ENCODE assay signal across 31 cellular contexts in the genomic region with DNA sequence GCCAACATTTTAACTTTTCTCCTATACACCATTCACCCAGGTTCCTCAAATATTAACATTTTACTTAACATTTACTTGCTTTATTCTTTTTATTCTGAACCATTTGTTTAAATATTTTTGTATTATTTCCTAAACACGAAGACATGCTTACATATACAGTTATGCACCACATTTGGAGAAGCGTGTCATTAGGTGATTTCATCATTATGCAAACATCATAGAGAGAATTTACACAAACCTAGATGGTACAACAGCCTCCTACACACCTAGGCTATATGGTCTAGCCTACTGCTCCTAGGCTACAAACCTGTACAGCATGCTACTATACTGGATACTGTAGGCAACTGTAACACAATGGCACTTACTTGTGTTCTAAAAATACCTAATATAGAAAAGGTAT. TPM values are rescaled to one million over a fixed set of nuclear protein-coding genes. Genes with fewer than 3 reads are reported as not detected.
DNase-seq lines count a peak whose midpoint lies in the region; ATAC-seq, FAIRE-seq and TF ChIP-seq lines count a peak whose summit lies in the region.
"Had no signal": no experiment of that assay in that cellular context is flagged by ENCODE, and none has a peak within 500 bp of the region (broad histone marks: within the 10 kb centered on the region; RNA-seq: fewer than 3 reads in every experiment).

No MANE protein-coding gene starts in this region.

- H3K9me3 Mint-ChIP-seq in CD14-positive monocyte (no peaks in the 10 kb centered on the region), GM23338 (no peaks in the 10 kb centered on the region)
- H3K9me3 Mint-ChIP-seq in stimulated activated naive B cell treated with anti-CD40 and anti-IgM and Interleukin-4, amounts not matched to agents 10 μg/mL and 1 μg/mL and 100 μg/mL, for 72 hours: no peaks in the 10 kb centered on the region
- H3K9me3 Mint-ChIP-seq: activated CD8-positive, alpha-beta T cell treated with anti-CD3 and anti-CD28 coated beads for 36 hours; activated naive CD4-positive, alpha-beta T cell treated with anti-CD3 and anti-CD28 coated beads, Interleukin-2, amount 50 U/mL, for 24 hours; activated T-helper 2 cell treated with anti-CD3 and anti-CD28 coated beads, Interferon-gamma antibody, Interleukin-2, Interleukin-4, amounts not matched to agents 10 μg/mL and 5 μg/mL and 100 μg/mL, durations not matched to agents 14 hours and 24 hours and 36 hours; neural crest cell had no signal

- H3K4me3 Mint-ChIP-seq in CD14-positive monocyte (no peak overlapping the region), GM23338 (no peak overlapping the region)
- no peak overlapping the region for H3K4me3 Mint-ChIP-seq in stimulated activated naive B cell treated with anti-CD40 and anti-IgM and Interleukin-4, amounts not matched to agents 10 μg/mL and 1 μg/mL and 100 μg/mL, for 72 hours
- H3K4me3 Mint-ChIP-seq: activated CD8-positive, alpha-beta T cell treated with anti-CD3 and anti-CD28 coated beads for 36 hours; activated naive CD4-positive, alpha-beta T cell treated with anti-CD3 and anti-CD28 coated beads, Interleukin-2, amount 50 U/mL, for 24 hours; neural crest cell had no signal

- intact Hi-C loops in CD14-positive monocyte (cut with micrococcal nuclease): loop anchor here in 1 of 2 donors (10.0 kb wide), 1 partner anchor 65 kb away; no protein-coding TSS in a partner anchor

- TF ChIP-seq CTCF in CD14-positive monocyte (IDR thresholded peaks at IDR 0.05): no peak
- TF ChIP-seq CTCF in GM23338 (conservative IDR thresholded peaks at IDR 0.05; ENCODE audit: low read depth in 2 of 2): no peak
- no peak for TF ChIP-seq CTCF in bronchial epithelial cell (IDR thresholded peaks at IDR 0.05; ENCODE audit: insufficient read depth, low read length, severe bottlenecking)

- H3K27ac Mint-ChIP-seq in CD14-positive monocyte (peak overlapping the region in 6 of 7 donors; percentile 76 to 88 (median 78)), GM23338 (peak overlapping the region; percentile 86)
- H3K27ac Mint-ChIP-seq in stimulated activated naive B cell treated with anti-CD40 and anti-IgM and Interleukin-4, amounts not matched to agents 10 μg/mL and 1 μg/mL and 100 μg/mL, for 72 hours: no peak overlapping the region
- H3K27ac Mint-ChIP-seq: activated naive CD4-positive, alpha-beta T cell treated with anti-CD3 and anti-CD28 coated beads, Interleukin-2, amount 50 U/mL, for 24 hours; activated T-helper 2 cell treated with anti-CD3 and anti-CD28 coated beads, Interferon-gamma antibody, Interleukin-2, Interleukin-4, amounts not matched to agents 10 μg/mL and 5 μg/mL and 100 μg/mL, durations not matched to agents 14 hours and 24 hours and 36 hours had no signal

- H3K4me1 ChIP-seq in GM23338 (ENCODE audit: insufficient read depth) (peaks cover 13% of the 10 kb centered on the region), mucosa of rectum (ENCODE audit: control insufficient read depth in 2 of 2, insufficient read depth in 2 of 2, low read length in 2 of 2) (peaks cover 23 to 67% of the 10 kb centered on the region in 2 donors)
- H3K4me1 ChIP-seq: parathyroid adenoma had no signal

- no peaks in the 10 kb centered on the region for H3K9me2 ChIP-seq in GM23338 (ENCODE audit: insufficient read depth)

- peaks cover 30% of the 10 kb centered on the region for H3K4me1 Mint-ChIP-seq in CD14-positive monocyte
- peaks cover 37% of the 10 kb centered on the region for H3K4me1 Mint-ChIP-seq in GM23338
- H3K4me1 Mint-ChIP-seq in stimulated activated naive B cell treated with anti-CD40 and anti-IgM and Interleukin-4, amounts not matched to agents 10 μg/mL and 1 μg/mL and 100 μg/mL, for 72 hours: peaks cover 15 to 46% of the 10 kb centered on the region in 2 donors

- H3K4me2 ChIP-seq in GM23338: no peak overlapping the region
- H3K4me2 ChIP-seq: BLaER1 had no signal

- H2AFZ ChIP-seq in GM23338: no peak overlapping the region
- H2AFZ ChIP-seq: parathyroid adenoma had no signal

- H3K36me3 ChIP-seq in GM23338 (ENCODE audit: insufficient read depth) (peaks cover 8% of the 10 kb centered on the region), bronchial epithelial cell (ENCODE audit: control insufficient read depth, insufficient read depth, low read length) (peaks cover 4% of the 10 kb centered on the region), mucosa of rectum (ENCODE audit: control insufficient read depth in 2 of 2, insufficient read depth in 2 of 2, low read length in 2 of 2) (peaks cover 31 to 51% of the 10 kb centered on the region in 2 donors)

- FAIRE-seq in bronchial epithelial cell (lab: Jason Lieb, UNC): no peak
- FAIRE-seq: H1, small intestine, urothelium cell line had no signal

- H4K20me1 ChIP-seq in GM23338 (replicated peaks; ENCODE audit: insufficient read depth): no peaks in the 10 kb centered on the region

- H3K4me3 ChIP-seq in GM23338: no peak overlapping the region
- no peak overlapping the region for H3K4me3 ChIP-seq in bronchial epithelial cell (ENCODE audit: low read depth, low read length)
- no peak overlapping the region for H3K4me3 ChIP-seq in mucosa of rectum (ENCODE audit: low read length in 2 of 2)
- H3K4me3 ChIP-seq: BLaER1, cardiac muscle cell, coronary artery, right atrium auricular region had no signal

- no peaks in the 10 kb centered on the region for H3F3A ChIP-seq in GM23338 (replicated peaks; ENCODE audit: low read depth)

- no peaks in the 10 kb centered on the region for H3K27me3 ChIP-seq in GM23338 (ENCODE audit: insufficient read depth)
- no peaks in the 10 kb centered on the region for H3K27me3 ChIP-seq in bronchial epithelial cell (ENCODE audit: control insufficient read depth, insufficient read depth, low read length)
- H3K27me3 ChIP-seq in mucosa of rectum (ENCODE audit: control insufficient read depth in 2 of 2, insufficient read depth in 2 of 2, low read length in 2 of 2): no peaks in the 10 kb centered on the region
- H3K27me3 ChIP-seq: BLaER1, cardiac muscle cell, right atrium auricular region had no signal

- no peaks in the 10 kb centered on the region for H3K27me3 Mint-ChIP-seq in CD14-positive monocyte (ENCODE audit: low read depth in 3 of 3)
- H3K27me3 Mint-ChIP-seq in GM23338 (ENCODE audit: insufficient read depth, low read depth, poor library complexity): no peaks in the 10 kb centered on the region
- H3K27me3 Mint-ChIP-seq in stimulated activated naive B cell treated with anti-CD40 and anti-IgM and Interleukin-4, amounts not matched to agents 10 μg/mL and 1 μg/mL and 100 μg/mL, for 72 hours: no peaks in the 10 kb centered on the region
- H3K27me3 Mint-ChIP-seq: activated CD8-positive, alpha-beta T cell treated with anti-CD3 and anti-CD28 coated beads for 36 hours; activated naive CD4-positive, alpha-beta T cell treated with anti-CD3 and anti-CD28 coated beads, Interleukin-2, amount 50 U/mL, for 24 hours had no signal

- ATAC-seq in GM23338: no peak
- no peak for ATAC-seq in stimulated activated naive B cell treated with anti-CD40 and anti-IgM and Interleukin-4, amounts not matched to agents 10 μg/mL and 1 μg/mL and 100 μg/mL, for 72 hours (replicated peaks)
- ATAC-seq in HG03571 (IDR thresholded peaks at IDR 0.05; ENCODE audit: unreplicated experiment): no peak
- ATAC-seq: activated CD8-positive, alpha-beta T cell treated with anti-CD3 and anti-CD28 coated beads for 36 hours; Panc1; stimulated activated naive CD8-positive, alpha-beta T cell treated with anti-CD3 and anti-CD28 coated beads, Interleukin-15, Interleukin-2, amounts not matched to agents 100 U/mL and 50 U/mL, for 24 hours had no signal

- DNase-seq in CD14-positive monocyte (ENCODE audit: low spot score) (no peak), GM23338 (ENCODE audit: low spot score) (no peak), bronchial epithelial cell (ENCODE audit: low read depth) (peak; percentile 52), NCI-H2029 (lab: John Stamatoyannopoulos, UW) (no peak)
- DNase-seq in stimulated activated naive B cell treated with anti-CD40 and anti-IgM and Interleukin-4, amounts not matched to agents 10 μg/mL and 1 μg/mL and 100 μg/mL, for 72 hours: no peak
- DNase-seq: activated CD4-positive, alpha-beta T cell treated with anti-CD3 and anti-CD28 coated beads for 1 hour; activated CD8-positive, alpha-beta memory T cell treated with anti-CD3 and anti-CD28 coated beads, Interleukin-2, amount 50 U/mL, for 48 hours; activated CD8-positive, alpha-beta T cell treated with anti-CD3 and anti-CD28 coated beads for 36 hours; Calu3; effector memory CD4-positive, alpha-beta T cell; NCI-H2081 treated with DMSO at 0.1 percent for 48 hours; NCI-H2227 treated with DMSO at 0.1 percent for 48 hours; NCI-H526 treated with DMSO at 0.1 percent for 48 hours; SHP77; small intestine; stimulated activated naive CD8-positive, alpha-beta T cell treated with anti-CD3 and anti-CD28 coated beads, Interleukin-15, Interleukin-2, amounts not matched to agents 100 U/mL and 50 U/mL, for 24 hours had no signal

- peak overlapping the region; percentile 14; the same call in 1 of the 2 replicates for H3K27ac ChIP-seq in GM23338 (ENCODE audit: low read depth)
- H3K27ac ChIP-seq in mucosa of rectum (ENCODE audit: low read depth in 2 of 2, low read length in 2 of 2): peak overlapping the region; percentile 40 to 98
- H3K27ac ChIP-seq: BLaER1, cardiac muscle cell, coronary artery, parathyroid adenoma, right atrium auricular region had no signal

- H3K36me3 Mint-ChIP-seq in CD14-positive monocyte (peaks cover 60 to 70% of the 10 kb centered on the region in 2 donors), GM23338 (ENCODE audit: low read depth) (peaks cover 62% of the 10 kb centered on the region)
- H3K36me3 Mint-ChIP-seq in stimulated activated naive B cell treated with anti-CD40 and anti-IgM and Interleukin-4, amounts not matched to agents 10 μg/mL and 1 μg/mL and 100 μg/mL, for 72 hours: peaks cover 28 to 58% of the 10 kb centered on the region in 2 donors

- H3K9ac ChIP-seq in mucosa of rectum (ENCODE audit: low read depth in 1 of 2, low read length in 2 of 2): no peak overlapping the region
- H3K9ac ChIP-seq: BLaER1, parathyroid adenoma had no signal

- peaks cover 74% of the 10 kb centered on the region for H3K79me2 ChIP-seq in GM23338 (replicated peaks; ENCODE audit: insufficient read depth)

- H3K9me3 ChIP-seq in mucosa of rectum (ENCODE audit: control insufficient read depth in 2 of 2, low read length in 2 of 2): no peaks in the 10 kb centered on the region
- H3K9me3 ChIP-seq: BLaER1, right atrium auricular region had no signal

RNA-seq across cellular contexts. Expression of gene TDP2, which starts 6.6 kb away (rescaled TPM):
- polyA plus RNA-seq in CD14-positive monocyte: 10 to 100 TPM; 21.8 to 24.2 TPM
- 47.8 and 64.5 TPM in 2 replicates for total RNA-seq in GM23338 (2014; rRNA removed; shearing (Covaris generic))
- polyA plus RNA-seq in GM23338 (2016; fragmentation: Nextera tagmentation; extraction: Ambion mirVana): 41.8 and 46.8 TPM in 2 replicates
- 17.9 and 31.9 TPM in 2 replicates for total RNA-seq in bronchial epithelial cell

RNA-seq across cellular contexts. Expression of gene ACOT13, which starts 6.8 kb away (rescaled TPM):
- 10 to 100 TPM; 14.5 to 20.1 TPM for polyA plus RNA-seq in CD14-positive monocyte
- 17.4 and 17.8 TPM in 2 replicates for total RNA-seq in GM23338 (2014; rRNA removed; shearing (Covaris generic))
- 175 and 190 TPM in 2 replicates for polyA plus RNA-seq in GM23338 (2016; fragmentation: Nextera tagmentation; extraction: Ambion mirVana)
- total RNA-seq in bronchial epithelial cell: 11.1 and 18.7 TPM in 2 replicates

RNA-seq across cellular contexts. Expression of gene KIAA0319, which starts 14.1 kb away (rescaled TPM):
- polyA plus RNA-seq in CD14-positive monocyte (not detected), GM23338 (2016; fragmentation: Nextera tagmentation; extraction: Ambion mirVana) (0.44 and 0.54 TPM in 2 replicates)
- total RNA-seq in GM23338 (2014; rRNA removed; shearing (Covaris generic)): 1.0 and 1.4 TPM in 2 replicates
- 0.26 TPM in 2 replicates for total RNA-seq in bronchial epithelial cell
- total RNA-seq: activated T-helper 2 cell treated with anti-CD3 and anti-CD28 coated beads, Interferon-gamma antibody, Interleukin-2, Interleukin-4, amounts not matched to agents 10 μg/mL and 5 μg/mL and 100 μg/mL, durations not matched to agents 14 hours and 24 hours and 36 hours; glomerular endothelial cell; T-helper 2 cell treated with Interferon-gamma antibody and Interleukin-4, amounts not matched to agents 100 ng/mL and 5 ng/mL, for 36 hours had no signal

RNA-seq across cellular contexts. Expression of gene C6orf62, which starts 58.9 kb away (rescaled TPM):
- 10 to 100 TPM; 55.4 to 78.8 TPM for polyA plus RNA-seq in CD14-positive monocyte
- 78.4 and 79.9 TPM in 2 replicates for total RNA-seq in GM23338 (2014; rRNA removed; shearing (Covaris generic))
- polyA plus RNA-seq in GM23338 (2016; fragmentation: Nextera tagmentation; extraction: Ambion mirVana): 63.1 and 66.7 TPM in 2 replicates
- 120 and 159 TPM in 2 replicates for total RNA-seq in bronchial epithelial cell
